ENCODE assay signal across 8 cellular contexts in the genomic region with DNA sequence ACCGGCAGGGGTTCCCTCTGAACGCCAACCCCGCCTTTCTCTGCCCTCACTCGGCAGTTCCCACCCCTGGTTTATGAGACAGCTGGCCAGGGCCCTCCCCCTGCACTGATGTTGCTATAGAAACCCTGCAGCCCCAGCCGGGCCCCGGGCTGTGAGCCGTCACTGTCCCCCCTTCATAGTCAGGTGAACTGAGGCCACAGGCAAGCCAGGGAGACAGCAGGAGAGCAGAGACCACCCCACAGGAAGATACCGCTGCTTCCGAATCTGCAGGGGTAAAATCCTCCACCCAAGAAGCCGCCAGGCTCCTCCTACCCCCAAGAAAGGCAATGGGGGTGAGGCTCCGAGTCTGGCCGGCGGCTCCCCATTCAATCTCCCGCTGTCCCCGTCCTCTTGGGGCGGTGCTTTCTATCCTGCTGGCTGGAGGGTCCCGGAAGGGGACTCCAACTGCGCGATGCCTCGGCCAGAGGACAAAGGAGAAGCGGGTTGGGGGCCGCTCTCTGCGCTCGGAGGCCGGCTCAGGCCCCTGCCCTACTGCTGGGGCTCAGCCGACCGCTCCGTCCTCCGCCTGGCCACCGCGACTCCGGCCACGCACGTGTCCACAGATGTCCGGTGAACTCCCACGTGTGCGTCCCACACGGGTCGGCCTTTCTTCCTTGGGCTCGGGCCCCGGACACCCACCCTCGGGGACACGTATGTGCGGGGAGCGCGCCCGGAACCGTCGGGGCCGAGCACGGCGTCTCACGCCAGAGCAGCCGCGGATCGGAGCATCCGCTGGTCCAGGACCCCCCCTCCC.
DNase-seq lines count a peak whose midpoint lies in the region; ATAC-seq lines count a peak whose summit lies in the region.

No MANE protein-coding gene starts in this region.

- peak overlapping the region; percentile 32 for H2AFZ ChIP-seq in ACC112 (ENCODE audit: low read length, unreplicated experiment)

- H3K79me2 ChIP-seq in ACC112 (ENCODE audit: control insufficient read depth, insufficient read depth, low read length, unreplicated experiment): peaks cover 6% of the 10 kb centered on the region

- DNase-seq in NCI-H345 treated with DMSO at 0.1 percent for 48 hours (lab: John Stamatoyannopoulos, UW; ENCODE audit: unreplicated experiment): peak; percentile 82
- DNase-seq in activated CD4-positive, alpha-beta T cell treated with anti-CD3 and anti-CD28 coated beads for 1 hour: peak; percentile 47
- peak; percentile 70 for DNase-seq in cerebellar cortex (ENCODE audit: low spot score)
- DNase-seq in stimulated activated CD4-positive, alpha-beta T cell treated with anti-CD3 and anti-CD28 coated beads, Interleukin-1b, Interleukin-23, amount 100 ng/mL, for 48 hours: peak; percentile 84

- H3K27me3 ChIP-seq in ACC112 (ENCODE audit: insufficient read depth, low read length) (no peaks in the 10 kb centered on the region), layer of hippocampus (ENCODE audit: control insufficient read depth, insufficient read depth, low read length) (no peaks in the 10 kb centered on the region)

- peak overlapping the region; percentile 67 for H3K27ac ChIP-seq in ACC112 (ENCODE audit: low read depth, low read length)
- H3K27ac ChIP-seq in layer of hippocampus (ENCODE audit: low read depth, low read length): peak overlapping the region; percentile 80

- ATAC-seq in GM18870 (IDR thresholded peaks at IDR 0.05; ENCODE audit: unreplicated experiment) (peak; percentile 44), HG03175 (IDR thresholded peaks at IDR 0.05; ENCODE audit: unreplicated experiment) (peak; percentile 44)

- peak overlapping the region; percentile 86 for H3K4me3 ChIP-seq in ACC112 (ENCODE audit: low read depth, low read length)

- no peaks in the 10 kb centered on the region for H3K36me3 ChIP-seq in ACC112 (ENCODE audit: insufficient read depth, low read length)

- H3K4me1 ChIP-seq in ACC112 (ENCODE audit: control insufficient read depth, insufficient read depth, low read length, unreplicated experiment): peaks cover 8% of the 10 kb centered on the region

Comparison
In these comparisons a context has a peak if more than half of its experiments do, and no peak if none do; other contexts are left out.
1. Peak in every context shown above with its lines: DNase-seq, ATAC-seq, H3K4me3 ChIP-seq and H3K27ac ChIP-seq.